15 cellular contexts compared by ENCODE assay signal in the genomic region with DNA sequence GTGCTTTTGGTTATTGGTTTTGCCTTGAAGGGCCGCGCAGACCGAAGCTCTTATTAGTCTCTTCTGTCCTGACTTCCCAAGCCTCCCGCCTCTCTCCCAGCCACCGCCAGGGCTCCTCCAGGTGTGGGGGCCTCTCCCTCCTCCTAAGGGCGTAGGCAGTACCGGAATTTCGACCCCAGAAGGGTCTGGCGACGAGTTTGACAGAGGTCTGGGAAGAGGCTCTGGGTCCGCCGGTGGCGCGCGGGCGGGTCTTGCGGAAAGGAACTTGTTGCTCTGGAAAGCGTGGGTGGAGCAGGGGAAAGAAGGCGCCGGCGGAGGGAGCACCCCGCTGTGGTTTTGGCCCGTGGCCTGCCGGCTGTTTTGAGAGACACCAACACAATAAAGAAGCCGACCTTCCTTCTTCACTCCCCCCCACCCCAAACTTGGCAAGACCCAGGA. TPM values are rescaled to one million over a fixed set of nuclear protein-coding genes. Genes with fewer than 3 reads are reported as not detected.
A peak's percentile ranks its signal among the peaks of the same experiment; 100 is the strongest.
DNase-seq lines count a peak whose midpoint lies in the region; ATAC-seq and TF ChIP-seq lines count a peak whose summit lies in the region.
"Had no signal": no experiment of that assay in that cellular context is flagged by ENCODE, and none has a peak within 500 bp of the region (broad histone marks: within the 10 kb centered on the region; RNA-seq: fewer than 3 reads in every experiment).

No MANE protein-coding gene starts in this region.

- H3K36me3 ChIP-seq in WERI-Rb-1 (peaks cover 18% of the 10 kb centered on the region), right lobe of liver (no peaks in the 10 kb centered on the region), stomach (no peaks in the 10 kb centered on the region)

- TF ChIP-seq POLR2A in right lobe of liver (IDR thresholded peaks at IDR 0.05) = no peak
- TF ChIP-seq POLR2A in stomach (IDR thresholded peaks at IDR 0.05) = no peak

- H3K9me3 ChIP-seq in WERI-Rb-1 (ENCODE audit: severe bottlenecking) (no peaks in the 10 kb centered on the region), right lobe of liver (no peaks in the 10 kb centered on the region), stomach (no peaks in the 10 kb centered on the region)

- TF ChIP-seq CTCF in WERI-Rb-1 (IDR thresholded peaks at IDR 0.05; ENCODE audit: low read depth, low read length) = no peak
- no peak for TF ChIP-seq CTCF in right lobe of liver (IDR thresholded peaks at IDR 0.05)
- no peak for TF ChIP-seq CTCF in stomach (IDR thresholded peaks at IDR 0.05)

- H3K27me3 ChIP-seq in WERI-Rb-1 (ENCODE audit: insufficient read depth, low read depth, severe bottlenecking) = no peaks in the 10 kb centered on the region
- H3K27me3 ChIP-seq in right lobe of liver = peaks cover 0 to 6% of the 10 kb centered on the region in 2 donors
- peaks cover 0 to 69% (median 43%) of the 10 kb centered on the region in 3 donors for H3K27me3 ChIP-seq in stomach

- intact Hi-C loops in right lobe of liver (cut with DNase I) (no loop called here), sciatic nerve (cut with DNase I) (no loop called here), stomach (cut with DNase I; ENCODE audit: low total_unique reads) (no loop called here)

- 0% methylated on average over 13 of the region's 25 CpGs for WGBS in right lobe of liver (ENCODE audit: insufficient coverage, low coverage, low lambda C conversion rate, missing lambda C conversion rate)
- 1 to 4% (median 2%) methylated on average over 23 to 25 of the region's 25 CpGs for WGBS in stomach, 5 donors

- ATAC-seq in right lobe of liver (peak in 1 of 4 donors; percentile 17), GM19395 (IDR thresholded peaks at IDR 0.05; ENCODE audit: unreplicated experiment) (no peak), sciatic nerve (no peak)
- ATAC-seq: activated CD8-positive, alpha-beta T cell treated with anti-CD3 and anti-CD28 coated beads for 36 hours; T-cell had no signal

- peak overlapping the region; percentile 81 for H3K4me3 ChIP-seq in WERI-Rb-1 (ENCODE audit: low read depth, low read length)
- H3K4me3 ChIP-seq in right lobe of liver = no peak overlapping the region
- peak overlapping the region in 2 of 4 donors; percentile 6 to 7 for H3K4me3 ChIP-seq in stomach

- TF ChIP-seq EP300 in stomach (IDR thresholded peaks at IDR 0.05) = no peak

- H3K27ac ChIP-seq in WERI-Rb-1 (peak overlapping the region; percentile 72), right lobe of liver (no peak overlapping the region), stomach (no peak overlapping the region)
- H3K27ac ChIP-seq: HL-60 had no signal

- DNase-seq in D341Med (ENCODE audit: low spot score) = peak; percentile 24
- peak; percentile 45 for DNase-seq in NCI-H1092 (lab: John Stamatoyannopoulos, UW)
- peak; percentile 63 for DNase-seq in WERI-Rb-1
- DNase-seq in right lobe of liver = peak; percentile 25 to 42 (median 40)
- DNase-seq in sciatic nerve (ENCODE audit: low spot score) = no peak
- no peak for DNase-seq in stomach
- no peak for DNase-seq in inferior parietal cortex (ENCODE audit: extremely low spot score)
- DNase-seq: activated CD8-positive, alpha-beta T cell treated with anti-CD3 and anti-CD28 coated beads for 36 hours; activated naive CD8-positive, alpha-beta T cell treated with anti-CD3 and anti-CD28 coated beads for 36 hours; NCI-H524 treated with DMSO at 0.1 percent for 48 hours; stimulated activated CD4-positive, alpha-beta T cell treated with anti-CD3 and anti-CD28 coated beads, Interleukin-12 subunit alpha, Interleukin-12 subunit beta, amount 100 ng/mL, for 4 hours; T-cell had no signal

- H3K4me1 ChIP-seq in right lobe of liver (no peaks in the 10 kb centered on the region), stomach (peaks cover 6 to 32% (median 19%) of the 10 kb centered on the region in 4 donors)

RNA-seq across cellular contexts. Expression of a gene that starts 1.8 kb away (rescaled TPM):
- under 1 TPM in 2 of 6 experiments, not detected in 4; 0.04 to 0.13 TPM for total RNA-seq in right lobe of liver
- 18.3 TPM for total RNA-seq in sciatic nerve
- 1 to 10 TPM in 3 of 5 donors, not detected in 2; 1.7 to 3.7 (median 3.6) TPM for total RNA-seq in stomach
- polyA plus RNA-seq in stomach = under 1 TPM; 0.15 to 0.65 (median 0.19) TPM
- total RNA-seq: activated CD8-positive, alpha-beta T cell treated with anti-CD3 and anti-CD28 coated beads for 36 hours; activated naive CD8-positive, alpha-beta T cell treated with anti-CD3 and anti-CD28 coated beads for 36 hours; T-cell had no signal
- polyA plus RNA-seq: BJ had no signal

Comparison
In these comparisons a context has a peak if more than half of its experiments do, and no peak if none do; other contexts are left out.
1. DNase-seq: peak in D341Med (single experiment), NCI-H1092 (single experiment), WERI-Rb-1 (single experiment) and right lobe of liver (3 of 3); none in sciatic nerve (single experiment), stomach (single experiment) and inferior parietal cortex (single experiment).